In genomic region chr6:11496152-11497060, GRCh38 we compare ENCODE assay signal across 8 cellular contexts. TPM values are rescaled to one million over a fixed set of nuclear protein-coding genes. Genes with fewer than 3 reads are reported as not detected.
DNase-seq lines count a peak whose midpoint lies in the region; ATAC-seq and TF ChIP-seq lines count a peak whose summit lies in the region.

No MANE protein-coding gene starts in this region.

- intact Hi-C loops in left cardiac atrium (cut with DNase I), result loop anchor here (1.0 to 10.0 kb wide), 3 partner anchors 252 to 352 kb away; no protein-coding TSS in a partner anchor

- peak; percentile 70 for DNase-seq in GM04504 (ENCODE audit: low read depth)
- DNase-seq in HFF-Myc (ENCODE audit: extremely low read depth, low read depth), result peak; percentile 77
- peak; percentile 94 for DNase-seq in NAMALWA (ENCODE audit: low spot score)
- DNase-seq in activated naive CD8-positive, alpha-beta T cell treated with anti-CD3 and anti-CD28 coated beads, Interleukin-2, amount 50 U/mL, for 16 hours (ENCODE audit: low read depth, low spot score), result peak; percentile 58
- peak; percentile 42 for DNase-seq in left cardiac atrium
- DNase-seq in retina, result peak; percentile 73

- H3K4me3 ChIP-seq in HFF-Myc (replicated peaks; ENCODE audit: low read depth, low read length), result no peak overlapping the region

- TF ChIP-seq CTCF in HFF-Myc (IDR thresholded peaks at IDR 0.05; ENCODE audit: low read depth, low read length, missing control alignments), result peak; percentile 70

- ATAC-seq in SK-N-SH treated with all-trans-retinoic acid at 6 μM for 48 hours, result peak; percentile 96
- peak; percentile 91 to 95 for ATAC-seq in left cardiac atrium
- no peak for ATAC-seq in HG03108 (IDR thresholded peaks at IDR 0.05; ENCODE audit: unreplicated experiment)

TF ChIP-seq in SK-N-SH treated with all-trans-retinoic acid at 6 μM for 48 hours, 23 proteins besides CTCF, POLR2A, EP300 and RAD21:
- no peak for TF ChIP-seq ZFP3 (CRISPR knock-in tag; IDR thresholded peaks at IDR 0.05)
- no peak for TF ChIP-seq GLIS3 (CRISPR knock-in tag; IDR thresholded peaks at IDR 0.05)
- no peak for TF ChIP-seq ISL1 (CRISPR knock-in tag; IDR thresholded peaks at IDR 0.05)
- 0 out of 2 replicates have a peak, but pooled peaks have one; percentile 27 for TF ChIP-seq PPARA (CRISPR knock-in tag; IDR thresholded peaks at IDR 0.05; ENCODE audit: borderline replicate concordance)
- TF ChIP-seq ZNF8 (CRISPR knock-in tag; IDR thresholded peaks at IDR 0.05), result no peak
- no peak for TF ChIP-seq TOX (CRISPR knock-in tag; IDR thresholded peaks at IDR 0.05; ENCODE audit: borderline replicate concordance)

RNA-seq across cellular contexts. Expression of gene TMEM170B, which starts 41.1 kb away (rescaled TPM):
- 1 to 10 TPM; 5.6 to 5.7 TPM for total RNA-seq in left cardiac atrium

Comparison
In these comparisons a context has a peak if more than half of its experiments do, and no peak if none do; other contexts are left out.
1. DNase-seq: peak in every context shown above with its lines; median percentile 94 in NAMALWA; 77 in HFF-Myc; 73 in retina; 70 in GM04504; 58 in activated naive CD8-positive, alpha-beta T cell treated with anti-CD3 and anti-CD28 coated beads, Interleukin-2, amount 50 U/mL, for 16 hours; 42 in left cardiac atrium.